23 cellular contexts compared by ENCODE assay signal in genomic region chr2:69689969-69690368, GRCh38.
"Had no signal": no experiment of that assay in that cellular context is flagged by ENCODE, and none has a peak within 500 bp of the region (broad histone marks: within the 10 kb centered on the region; RNA-seq: fewer than 3 reads in every experiment).

No MANE protein-coding gene starts in this region.

- ATAC-seq: foreskin keratinocyte; left colon; left ventricle myocardium superior; psoas muscle; sciatic nerve; stimulated activated memory B cell treated with anti-CD40 and anti-IgM and Interleukin-4, amounts not matched to agents 10 μg/mL and 1 μg/mL and 100 μg/mL, for 72 hours had no signal

- H3K9me3 Mint-ChIP-seq: dendritic cell treated with granulocyte-macrophage colony-stimulating factor and Interleukin-4, amounts not matched to agents 40 ng/mL and 50 ng/mL, for 4 days; endodermal cell; nephron progenitor cell; stimulated activated memory B cell treated with anti-CD40 and anti-IgM and Interleukin-4, amounts not matched to agents 10 μg/mL and 1 μg/mL and 100 μg/mL, for 72 hours; stimulated activated naive CD8-positive, alpha-beta T cell treated with anti-CD3 and anti-CD28 coated beads, Interleukin-15, Interleukin-2, amounts not matched to agents 100 ng/mL and 50 ng/mL, for 24 hours had no signal

- H3K27ac Mint-ChIP-seq: endodermal cell; nephron progenitor cell; stimulated activated memory B cell treated with anti-CD40 and anti-IgM and Interleukin-4, amounts not matched to agents 10 μg/mL and 1 μg/mL and 100 μg/mL, for 72 hours had no signal

- H3K27ac ChIP-seq: foreskin keratinocyte, psoas muscle, tibial artery, upper lobe of left lung, vagina had no signal

- H3K4me1 ChIP-seq: vagina had no signal

- H3K4me1 Mint-ChIP-seq: endodermal cell had no signal

- H3K27me3 Mint-ChIP-seq: dendritic cell treated with granulocyte-macrophage colony-stimulating factor and Interleukin-4, amounts not matched to agents 40 ng/mL and 50 ng/mL, for 4 days; stimulated activated naive CD8-positive, alpha-beta T cell treated with anti-CD3 and anti-CD28 coated beads, Interleukin-15, Interleukin-2, amounts not matched to agents 100 ng/mL and 50 ng/mL, for 24 hours had no signal

- DNase-seq: endodermal cell; erythroblast; foreskin keratinocyte; left colon; left ventricle myocardium superior; mesenchymal stem cell; midbrain; nephron progenitor cell; psoas muscle; retina; spleen; stimulated activated CD4-positive, alpha-beta T cell treated with anti-CD3 and anti-CD28 coated beads, Interleukin-15, amount 100 ng/mL, for 24 hours; stimulated activated CD4-positive, alpha-beta T cell treated with anti-CD3 and anti-CD28 coated beads, Interleukin-1b, Interleukin-23, amount 100 ng/mL, for 48 hours; stimulated activated CD4-positive, alpha-beta T cell treated with anti-CD3 and anti-CD28 coated beads, Interleukin-4, amount 100 ng/mL, for 24 hours; tibial artery; upper lobe of left lung had no signal

- H3K36me3 Mint-ChIP-seq: stimulated activated memory B cell treated with anti-CD40 and anti-IgM and Interleukin-4, amounts not matched to agents 10 μg/mL and 1 μg/mL and 100 μg/mL, for 72 hours had no signal

- H3K9me3 ChIP-seq: psoas muscle, spleen, tibial artery, upper lobe of left lung, vagina had no signal

- H3K4me3 Mint-ChIP-seq: dendritic cell treated with granulocyte-macrophage colony-stimulating factor and Interleukin-4, amounts not matched to agents 40 ng/mL and 50 ng/mL, for 4 days; endodermal cell; nephron progenitor cell; stimulated activated memory B cell treated with anti-CD40 and anti-IgM and Interleukin-4, amounts not matched to agents 10 μg/mL and 1 μg/mL and 100 μg/mL, for 72 hours had no signal

- H3K27me3 ChIP-seq: foreskin keratinocyte, tibial artery, upper lobe of left lung, vagina had no signal

- H3K4me3 ChIP-seq: lung, psoas muscle, spleen, tibial artery, upper lobe of left lung, vagina had no signal

- FAIRE-seq: endothelial cell of umbilical vein had no signal

- H3K36me3 ChIP-seq: spleen, tibial artery, upper lobe of left lung, vagina had no signal
